27 cellular contexts compared by ENCODE assay signal in genomic region chr12:19834596-19834995, GRCh38.
DNase-seq lines count a peak whose midpoint lies in the region; ATAC-seq and TF ChIP-seq lines count a peak whose summit lies in the region.
"Had no signal": no experiment of that assay in that cellular context is flagged by ENCODE, and none has a peak within 500 bp of the region (broad histone marks: within the 10 kb centered on the region; RNA-seq: fewer than 3 reads in every experiment).

No MANE protein-coding gene starts in this region.

- no peak overlapping the region for H3K9ac ChIP-seq in H9 (ENCODE audit: extremely low read depth, insufficient read length, low read length)
- H3K9ac ChIP-seq in mesenchymal stem cell (ENCODE audit: low read length): no peak overlapping the region

- no peak overlapping the region for H2BK20ac ChIP-seq in H9 (ENCODE audit: low read depth, low read length, poor library complexity, severe bottlenecking)

- H4K91ac ChIP-seq in H9 (ENCODE audit: insufficient read length, low read depth, low read length) (no peak overlapping the region), mesenchymal stem cell (ENCODE audit: low read length) (no peak overlapping the region)

- H2BK120ac ChIP-seq in H9 (ENCODE audit: low read depth, low read length, poor library complexity, severe bottlenecking) (no peak overlapping the region), mesenchymal stem cell (ENCODE audit: low read depth, low read length) (no peak overlapping the region)

- H3K14ac ChIP-seq in H9 (ENCODE audit: insufficient read depth, low read length): no peak overlapping the region
- no peak overlapping the region for H3K14ac ChIP-seq in mesenchymal stem cell (ENCODE audit: low read length in 2 of 2)

- H3K18ac ChIP-seq in H9 (ENCODE audit: insufficient read length, low read depth, low read length) (no peak overlapping the region), mesenchymal stem cell (ENCODE audit: low read depth in 1 of 2, low read length in 2 of 2) (peak overlapping the region in 1 of 2 experiments; percentile 82)

- no peaks in the 10 kb centered on the region for H3K27me3 ChIP-seq in H9 (ENCODE audit: insufficient read depth, low read length)
- H3K27me3 ChIP-seq in mesenchymal stem cell (ENCODE audit: control insufficient read depth in 1 of 2, insufficient read depth in 1 of 2, low read length in 2 of 2): no peaks in the 10 kb centered on the region
- H3K27me3 ChIP-seq in MG63: no peaks in the 10 kb centered on the region
- H3K27me3 ChIP-seq: left lung, ovary, upper lobe of left lung had no signal

- H3K23ac ChIP-seq in H9 (ENCODE audit: insufficient read length, low read depth, low read length) (no peak overlapping the region), mesenchymal stem cell (ENCODE audit: low read length in 2 of 2) (no peak overlapping the region)

- no peak overlapping the region for H3K4ac ChIP-seq in H9 (ENCODE audit: low read depth, low read length)
- no peak overlapping the region for H3K4ac ChIP-seq in mesenchymal stem cell (ENCODE audit: low read depth in 1 of 2, low read length in 2 of 2)

- H3K4me3 ChIP-seq in mesenchymal stem cell (ENCODE audit: insufficient read depth in 1 of 2, low read depth in 1 of 2, low read length in 2 of 2): no peak overlapping the region
- H3K4me3 ChIP-seq in MG63: no peak overlapping the region
- H3K4me3 ChIP-seq: left lung, ovary, upper lobe of left lung had no signal

- H4K8ac ChIP-seq in H9 (replicated peaks; ENCODE audit: insufficient read length, low read depth, low read length) (no peak overlapping the region), mesenchymal stem cell (ENCODE audit: low read length) (no peak overlapping the region)

- POLR2A ChIA-PET in activated naive CD8-positive, alpha-beta T cell treated with anti-CD3 and anti-CD28 coated beads, Interleukin-2, amount 10 ng/mL, durations not matched to agents 7 days and 5 days (lab: Charles Lee): interaction anchor here (1.4 kb wide), 1 partner anchor 77 kb away, joined by 3 read pairs; no protein-coding TSS in a partner anchor

- H3K27me3 Mint-ChIP-seq in H9 (ENCODE audit: low read depth): no peaks in the 10 kb centered on the region
- no peaks in the 10 kb centered on the region for H3K27me3 Mint-ChIP-seq in activated naive CD8-positive, alpha-beta T cell treated with anti-CD3 and anti-CD28 coated beads, Interleukin-2, amount 10 ng/mL, durations not matched to agents 7 days and 5 days
- H3K27me3 Mint-ChIP-seq: dendritic cell treated with granulocyte-macrophage colony-stimulating factor and Interleukin-4, amounts not matched to agents 40 ng/mL and 50 ng/mL, for 4 days; memory B cell had no signal

- H3K4me2 ChIP-seq in H9 (ENCODE audit: insufficient read depth, insufficient read length, low read length) (no peak overlapping the region), mesenchymal stem cell (ENCODE audit: low read length, poor library complexity, severe bottlenecking) (no peak overlapping the region)

- H3K4me1 ChIP-seq in H9 (ENCODE audit: insufficient read depth, low read length) (no peaks in the 10 kb centered on the region; the same call in 1 of the 2 replicates), mesenchymal stem cell (ENCODE audit: control insufficient read depth, insufficient read depth, low read depth, low read length) (no peaks in the 10 kb centered on the region)
- H3K4me1 ChIP-seq: left lung, upper lobe of left lung had no signal

- H3K36me3 Mint-ChIP-seq in H9 (ENCODE audit: insufficient read depth in 1 of 3, low read depth in 3 of 3): no peaks in the 10 kb centered on the region
- no peaks in the 10 kb centered on the region for H3K36me3 Mint-ChIP-seq in activated naive CD8-positive, alpha-beta T cell treated with anti-CD3 and anti-CD28 coated beads, Interleukin-2, amount 10 ng/mL, durations not matched to agents 7 days and 5 days
- H3K36me3 Mint-ChIP-seq: CD14-positive monocyte, memory B cell had no signal

- H3K23me2 ChIP-seq in H9 (ENCODE audit: insufficient read length, low read depth, low read length, poor library complexity, severe bottlenecking): no peaks in the 10 kb centered on the region

- H3K36me3 ChIP-seq in mesenchymal stem cell (ENCODE audit: control insufficient read depth in 1 of 2, insufficient read depth in 2 of 2, low read depth in 1 of 2, low read length in 2 of 2) (no peaks in the 10 kb centered on the region), MG63 (no peaks in the 10 kb centered on the region)
- H3K36me3 ChIP-seq: left lung, ovary, upper lobe of left lung had no signal

- H3K4me1 Mint-ChIP-seq in H9: peaks cover 2 to 5% of the 10 kb centered on the region in 2 experiments; a peak in 2 of 4 replicates
- H3K4me1 Mint-ChIP-seq in activated naive CD8-positive, alpha-beta T cell treated with anti-CD3 and anti-CD28 coated beads, Interleukin-2, amount 10 ng/mL, durations not matched to agents 7 days and 5 days: peaks cover 8% of the 10 kb centered on the region
- H3K4me1 Mint-ChIP-seq: CD14-positive monocyte, memory B cell, neural crest cell had no signal

- H2AK5ac ChIP-seq in H9 (ENCODE audit: insufficient read length, low read length) (no peak overlapping the region), mesenchymal stem cell (ENCODE audit: low read length, severe bottlenecking) (no peak overlapping the region)

- TF ChIP-seq CTCF in H9 (conservative IDR thresholded peaks at IDR 0.05): no peak

- H2BK15ac ChIP-seq in H9 (ENCODE audit: low read depth, low read length) (no peak overlapping the region), mesenchymal stem cell (ENCODE audit: low read depth, poor library complexity, severe bottlenecking) (no peak overlapping the region)

- DNase-seq in NOMO-1 treated with DMSO at 0.1 percent for 48 hours (lab: John Stamatoyannopoulos, UW; ENCODE audit: unreplicated experiment): peak; percentile 7
- DNase-seq in NOMO-1 treated with dmso at 0.1 percent for 144 hours (lab: John Stamatoyannopoulos, UW; ENCODE audit: unreplicated experiment): no peak
- no peak for DNase-seq in H9
- DNase-seq in activated naive CD8-positive, alpha-beta T cell treated with anti-CD3 and anti-CD28 coated beads, Interleukin-2, amount 10 ng/mL, durations not matched to agents 7 days and 5 days: no peak
- peak; percentile 53 for DNase-seq in mesenchymal stem cell
- no peak for DNase-seq in GM19240 (ENCODE audit: insufficient read length, low spot score)
- no peak for DNase-seq in MG63
- DNase-seq: 8988T; activated CD4-positive, alpha-beta T cell treated with anti-CD3 and anti-CD28 coated beads for 4 hours; activated T-cell treated with anti-CD3 and anti-CD28 coated beads, Interleukin-2, amount 50 U/mL, for 1 hour; amygdala; DMS79; erythroblast; foreskin fibroblast; GDM1; islet precursor cell; left lung; NCI-H1930; NCI-H524 treated with DMSO at 0.1 percent for 48 hours; ovary; T-helper 9 cell; upper lobe of left lung had no signal

- H2BK12ac ChIP-seq in H9 (ENCODE audit: insufficient read length, low read depth, low read length) (no peak overlapping the region), mesenchymal stem cell (ENCODE audit: low read length in 2 of 2) (no peak overlapping the region)

- no peaks in the 10 kb centered on the region for H3K79me2 ChIP-seq in H9 (ENCODE audit: insufficient read depth, low read length)

- no peak for ATAC-seq in activated naive CD8-positive, alpha-beta T cell treated with anti-CD3 and anti-CD28 coated beads, Interleukin-2, amount 10 ng/mL, durations not matched to agents 7 days and 5 days (ENCODE audit: low read depth)
- no peak for ATAC-seq in HG03442 (IDR thresholded peaks at IDR 0.05; ENCODE audit: unreplicated experiment)
- ATAC-seq: left lung had no signal

- H3K79me1 ChIP-seq in H9 (ENCODE audit: insufficient read depth, low read depth, low read length, poor library complexity, severe bottlenecking): no peaks in the 10 kb centered on the region
- H3K79me1 ChIP-seq in mesenchymal stem cell (replicated peaks; ENCODE audit: low read length, poor library complexity, severe bottlenecking): no peaks in the 10 kb centered on the region

- H3K4me3 Mint-ChIP-seq in H9: no peak overlapping the region
- no peak overlapping the region for H3K4me3 Mint-ChIP-seq in activated naive CD8-positive, alpha-beta T cell treated with anti-CD3 and anti-CD28 coated beads, Interleukin-2, amount 10 ng/mL, durations not matched to agents 7 days and 5 days
- H3K4me3 Mint-ChIP-seq: CD14-positive monocyte; dendritic cell treated with granulocyte-macrophage colony-stimulating factor and Interleukin-4, amounts not matched to agents 40 ng/mL and 50 ng/mL, for 4 days; memory B cell; neural crest cell had no signal

- no peak overlapping the region for H3K27ac Mint-ChIP-seq in H9
- H3K27ac Mint-ChIP-seq in activated naive CD8-positive, alpha-beta T cell treated with anti-CD3 and anti-CD28 coated beads, Interleukin-2, amount 10 ng/mL, durations not matched to agents 7 days and 5 days: peak overlapping the region; percentile 46
- H3K27ac Mint-ChIP-seq: CD14-positive monocyte; dendritic cell treated with granulocyte-macrophage colony-stimulating factor and Interleukin-4, amounts not matched to agents 40 ng/mL and 50 ng/mL, for 4 days; memory B cell had no signal

- H2BK5ac ChIP-seq in H9 (ENCODE audit: insufficient read length, low read length): no peak overlapping the region
- H2BK5ac ChIP-seq in mesenchymal stem cell (ENCODE audit: low read depth, low read length, poor library complexity, severe bottlenecking): no peak overlapping the region

- H2AFZ ChIP-seq in H9 (ENCODE audit: low read length) (no peak overlapping the region), mesenchymal stem cell (ENCODE audit: low read depth, low read length) (no peak overlapping the region)

- H3K56ac ChIP-seq in H9 (ENCODE audit: insufficient read length, low read depth, low read length): no peak overlapping the region

- no peaks in the 10 kb centered on the region for H3K9me3 ChIP-seq in H9 (ENCODE audit: control insufficient read depth, low read depth, low read length)
- no peaks in the 10 kb centered on the region for H3K9me3 ChIP-seq in mesenchymal stem cell (ENCODE audit: control insufficient read depth, low read length)
- no peaks in the 10 kb centered on the region for H3K9me3 ChIP-seq in MG63
- H3K9me3 ChIP-seq: left lung, ovary, upper lobe of left lung had no signal

- H4K5ac ChIP-seq in H9 (ENCODE audit: insufficient read length, low read depth, low read length): no peak overlapping the region

- H3K27ac ChIP-seq in H9 (ENCODE audit: insufficient read length, low read depth, low read length): no peak overlapping the region
- H3K27ac ChIP-seq in mesenchymal stem cell (ENCODE audit: low read length, poor library complexity, severe bottlenecking): no peak overlapping the region
- H3K27ac ChIP-seq: left lung, ovary, upper lobe of left lung had no signal

- peak overlapping the region; percentile 53 for H3T11ph ChIP-seq in H9 (ENCODE audit: low read length)

- no peaks in the 10 kb centered on the region for H4K20me1 ChIP-seq in H9 (ENCODE audit: control insufficient read depth, insufficient read depth, insufficient read length)

- H3K9me3 Mint-ChIP-seq in H9: no peaks in the 10 kb centered on the region
- H3K9me3 Mint-ChIP-seq in activated naive CD8-positive, alpha-beta T cell treated with anti-CD3 and anti-CD28 coated beads, Interleukin-2, amount 10 ng/mL, durations not matched to agents 7 days and 5 days: peaks cover 5% of the 10 kb centered on the region
- H3K9me3 Mint-ChIP-seq: dendritic cell treated with granulocyte-macrophage colony-stimulating factor and Interleukin-4, amounts not matched to agents 40 ng/mL and 50 ng/mL, for 4 days had no signal

Comparison
In these comparisons a context has a peak if more than half of its experiments do, and no peak if none do; other contexts are left out.
1. DNase-seq: peak in NOMO-1 treated with DMSO at 0.1 percent for 48 hours (single experiment) and mesenchymal stem cell (single experiment); none in NOMO-1 treated with dmso at 0.1 percent for 144 hours (single experiment), H9 (single experiment), activated naive CD8-positive, alpha-beta T cell treated with anti-CD3 and anti-CD28 coated beads, Interleukin-2, amount 10 ng/mL, durations not matched to agents 7 days and 5 days (single experiment), GM19240 (single experiment) and MG63 (single experiment).